8 cellular contexts compared by ENCODE assay signal in the genomic region with DNA sequence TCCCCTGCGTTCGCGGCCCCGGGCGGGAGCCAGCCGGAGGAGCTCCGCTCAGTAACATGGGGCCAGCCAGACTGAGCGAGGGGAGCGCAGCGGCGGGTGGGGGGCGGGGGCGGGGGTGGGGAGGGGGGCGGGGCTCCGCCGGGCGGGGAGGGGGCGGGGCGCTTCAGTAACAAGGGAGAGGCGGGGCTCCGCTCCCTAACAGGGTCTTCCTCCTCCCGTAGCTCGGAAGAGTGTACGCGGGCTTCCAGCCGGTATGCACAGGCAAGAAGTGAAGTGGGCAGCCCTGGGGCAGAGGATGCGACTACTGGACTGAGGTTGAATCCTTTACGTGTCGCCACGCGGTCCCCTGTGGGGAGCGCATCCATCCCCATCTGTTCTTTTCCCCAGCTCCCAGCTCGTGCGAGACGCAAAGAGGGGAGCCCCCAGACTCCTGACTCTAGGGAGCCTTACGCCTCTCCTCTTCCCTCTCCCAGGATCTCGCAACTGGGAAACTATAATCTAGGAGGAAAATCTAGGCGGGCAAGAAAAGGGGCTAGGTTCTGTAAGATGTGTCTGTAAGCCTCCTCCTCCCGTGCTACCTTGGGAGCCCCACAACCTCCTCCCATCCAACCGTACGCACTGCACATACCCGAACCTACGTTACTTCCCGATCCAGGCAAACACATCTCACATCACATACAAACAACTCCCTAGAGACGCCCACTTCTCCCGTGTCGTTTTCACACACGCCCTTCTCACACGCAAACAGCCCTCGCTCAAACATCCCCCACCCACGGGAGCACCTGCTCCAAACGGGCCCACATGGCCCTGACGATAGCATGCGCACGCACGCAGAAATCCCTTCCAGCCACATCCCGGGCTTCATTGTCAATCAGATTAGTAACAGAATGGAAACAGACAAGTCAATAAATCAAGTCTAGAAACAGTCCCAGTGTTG. TPM values are rescaled to one million over a fixed set of nuclear protein-coding genes. Genes with fewer than 3 reads are reported as not detected.
DNase-seq lines count a peak whose midpoint lies in the region; ATAC-seq and TF ChIP-seq lines count a peak whose summit lies in the region.

A gene with protein sequence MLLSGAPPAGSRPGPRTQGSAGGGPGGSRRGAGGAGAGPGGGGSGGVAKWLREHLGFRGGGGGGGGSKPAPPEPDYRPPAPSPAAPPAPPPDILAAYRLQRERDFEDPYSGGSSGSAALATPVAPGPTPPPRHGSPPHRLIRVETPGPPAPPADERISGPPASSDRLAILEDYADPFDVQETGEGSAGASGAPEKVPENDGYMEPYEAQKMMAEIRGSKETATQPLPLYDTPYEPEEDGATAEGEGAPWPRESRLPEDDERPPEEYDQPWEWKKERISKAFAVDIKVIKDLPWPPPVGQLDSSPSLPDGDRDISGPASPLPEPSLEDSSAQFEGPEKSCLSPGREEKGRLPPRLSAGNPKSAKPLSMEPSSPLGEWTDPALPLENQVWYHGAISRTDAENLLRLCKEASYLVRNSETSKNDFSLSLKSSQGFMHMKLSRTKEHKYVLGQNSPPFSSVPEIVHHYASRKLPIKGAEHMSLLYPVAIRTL (minus strand): TSS at position 73 of the 937 bp plus-strand sequence. CDS start 15 bp downstream, at position 58.

- no peak for TF ChIP-seq CTCF in GM23338 (conservative IDR thresholded peaks at IDR 0.05; ENCODE audit: low read depth in 2 of 2)

- H3K4me1 ChIP-seq in GM23338 (ENCODE audit: insufficient read depth) = peaks cover 29% of the 10 kb centered on the region

- H3K27me3 ChIP-seq in GM23338 (ENCODE audit: insufficient read depth) = peaks cover 48% of the 10 kb centered on the region

- H3K27me3 Mint-ChIP-seq in GM23338 (ENCODE audit: insufficient read depth, low read depth, poor library complexity) (peaks cover 32% of the 10 kb centered on the region), naive B cell (peaks cover 0 to 7% (median 0%) of the 10 kb centered on the region in 3 donors)

- peak within 1 kb of the TSS; percentile 86 for H3K4me3 ChIP-seq in GM23338

- H3K36me3 ChIP-seq in GM23338 (ENCODE audit: insufficient read depth) = no peaks in the 10 kb centered on the region

- no peaks in the 10 kb centered on the region; the same call in 2 of the 3 replicates for H3K36me3 Mint-ChIP-seq in GM23338 (ENCODE audit: low read depth)
- H3K36me3 Mint-ChIP-seq in naive B cell = no peaks in the 10 kb centered on the region

- peak within 1 kb of the TSS; percentile 95 for H3K4me2 ChIP-seq in GM23338

- no peaks in the 10 kb centered on the region for H3F3A ChIP-seq in GM23338 (replicated peaks; ENCODE audit: low read depth)

- H3K27ac ChIP-seq in GM23338 (ENCODE audit: low read depth) = no peak within 1 kb of the TSS

- H3K4me1 Mint-ChIP-seq in GM23338 (peaks cover 40% of the 10 kb centered on the region), naive B cell (peaks cover 16 to 21% (median 19%) of the 10 kb centered on the region in 3 donors)

- H3K79me2 ChIP-seq in GM23338 (replicated peaks; ENCODE audit: insufficient read depth) = peaks cover 20% of the 10 kb centered on the region

- H3K27ac Mint-ChIP-seq in GM23338 (peak within 1 kb of the TSS; percentile 59; the same call in 1 of the 2 replicates), naive B cell (peak within 1 kb of the TSS; percentile 92 to 99 (median 96))

- no peak for TF ChIP-seq POLR2A in erythroblast (IDR thresholded peaks at IDR 0.05; ENCODE audit: low read length)

- peak within 1 kb of the TSS; percentile 99 for H2AFZ ChIP-seq in GM23338

- H3K9me3 Mint-ChIP-seq in GM23338 (peaks cover 3% of the 10 kb centered on the region; the same call in 2 of the 3 replicates), naive B cell (no peaks in the 10 kb centered on the region)

- H3K4me3 Mint-ChIP-seq in GM23338 = peak within 1 kb of the TSS; percentile 95
- H3K4me3 Mint-ChIP-seq in naive B cell = peak within 1 kb of the TSS; percentile 85 to 93 (median 90)

- H3K9me2 ChIP-seq in GM23338 (ENCODE audit: insufficient read depth) = 0 out of 2 replicates have a peak, but pooled peaks cover 3% of the 10 kb centered on the region

- H4K20me1 ChIP-seq in GM23338 (replicated peaks; ENCODE audit: insufficient read depth) = peaks cover 8% of the 10 kb centered on the region; the same call in 1 of the 2 replicates

- DNase-seq in AG08395 (ENCODE audit: low spot score) (peak; percentile 22), GM23338 (ENCODE audit: low spot score) (peak; percentile 75), NCI-H748 treated with DMSO at 0.1 percent for 48 hours (lab: John Stamatoyannopoulos, UW) (peak; percentile 23), activated T-cell treated with anti-CD3 and anti-CD28 coated beads for 24 hours (ENCODE audit: low read depth) (peak; percentile 73), erythroblast (lab: John Stamatoyannopoulos, UW) (peak; percentile 10 to 16), naive B cell (peak; percentile 77)
- DNase-seq in stimulated activated naive CD4-positive, alpha-beta T cell treated with Interleukin-2 at 50 U/mL for 16 hours (lab: John Stamatoyannopoulos, UW) = peak; percentile 87

- ATAC-seq in GM23338 = peak; percentile 68
- peak; percentile 76 to 77 for ATAC-seq in naive B cell (ENCODE audit: low read depth in 2 of 2)
- ATAC-seq in HG02623 (IDR thresholded peaks at IDR 0.05; ENCODE audit: unreplicated experiment) = no peak

TF ChIP-seq in GM23338, 12 proteins besides CTCF, POLR2A, EP300 and RAD21:
- no peak for TF ChIP-seq ZNF331 (CRISPR knock-in tag; IDR thresholded peaks at IDR 0.05; ENCODE audit: low read depth)
- TF ChIP-seq POLR2AphosphoS5 (IDR thresholded peaks at IDR 0.05; ENCODE audit: low read depth) = peak; percentile 74
TF ChIP-seq in GM23338: peak in this region for 1.

RNA-seq across cellular contexts. Expression of the gene that starts here (rescaled TPM):
- total RNA-seq in GM23338 (2014; rRNA removed; shearing (Covaris generic)) = 15.1 and 15.6 TPM in 2 replicates
- polyA plus RNA-seq in GM23338 (2016; fragmentation: Nextera tagmentation; extraction: Ambion mirVana) = 5.8 and 6.6 TPM in 2 replicates
- 1 to 10 TPM in 4 of 6 donors, under 1 TPM in 2; 0.77 to 3.2 (median 1.8) TPM for polyA plus RNA-seq in naive B cell (ENCODE audit: low read depth in 6 of 6)

Comparison
In these comparisons a context has a peak if more than half of its experiments do, and no peak if none do; other contexts are left out.
1. DNase-seq: peak in every context shown above with its lines; median percentile 87 in stimulated activated naive CD4-positive, alpha-beta T cell treated with Interleukin-2 at 50 U/mL for 16 hours; 77 in naive B cell; 75 in GM23338; 73 in activated T-cell treated with anti-CD3 and anti-CD28 coated beads for 24 hours; 23 in NCI-H748 treated with DMSO at 0.1 percent for 48 hours; 22 in AG08395; 13 in erythroblast.